In the genomic region with DNA sequence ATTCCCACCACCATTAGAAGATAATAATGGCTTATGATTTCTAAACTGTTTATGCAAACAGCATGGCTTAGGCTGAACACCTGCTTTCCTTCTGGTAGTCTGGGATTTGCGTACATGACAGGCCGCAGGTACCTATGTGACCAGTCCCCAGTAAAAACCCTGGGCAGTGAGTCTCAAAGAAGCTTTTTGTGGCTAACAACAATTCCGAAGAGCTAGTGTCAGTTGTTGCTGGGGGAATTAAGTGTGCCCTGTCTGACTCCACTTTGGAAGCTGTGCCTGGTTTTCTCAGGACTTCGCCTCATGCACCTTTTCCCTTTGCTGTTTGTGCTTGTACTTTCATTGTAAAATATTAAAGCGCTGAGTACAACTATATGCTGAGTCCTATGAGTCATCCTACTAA, we compare ENCODE assay signal across 24 cellular contexts.
"Had no signal": no experiment of that assay in that cellular context is flagged by ENCODE, and none has a peak within 500 bp of the region (broad histone marks: within the 10 kb centered on the region; RNA-seq: fewer than 3 reads in every experiment).

No MANE protein-coding gene starts in this region.

- H3K27ac Mint-ChIP-seq: endodermal cell; naive thymus-derived CD4-positive, alpha-beta T cell; progenitor cell of endocrine pancreas; stimulated activated effector memory CD8-positive, alpha-beta T cell treated with anti-CD3 and anti-CD28 coated beads, Interleukin-12 subunit alpha, Interleukin-12 subunit beta, amount 100 ng/mL, for 72 hours had no signal

- H3K9me3 ChIP-seq: pancreas, suprapubic skin, thyroid gland, upper lobe of left lung, uterus had no signal

- H3K79me2 ChIP-seq: hepatocyte had no signal

- H3K4me2 ChIP-seq: hepatocyte had no signal

- ATAC-seq: foreskin keratinocyte; naive thymus-derived CD4-positive, alpha-beta T cell; pancreas; right cardiac atrium; stimulated activated effector memory CD8-positive, alpha-beta T cell treated with anti-CD3 and anti-CD28 coated beads, Interleukin-12 subunit alpha, Interleukin-12 subunit beta, amount 100 ng/mL, for 72 hours; stimulated activated naive CD8-positive, alpha-beta T cell treated with anti-CD3 and anti-CD28 coated beads, Interleukin-15, Interleukin-2, amounts not matched to agents 100 U/mL and 50 U/mL, for 24 hours had no signal

- H3K4me3 Mint-ChIP-seq: endodermal cell; naive thymus-derived CD4-positive, alpha-beta T cell; neural crest cell; stimulated activated effector memory CD8-positive, alpha-beta T cell treated with anti-CD3 and anti-CD28 coated beads, Interleukin-12 subunit alpha, Interleukin-12 subunit beta, amount 100 ng/mL, for 72 hours had no signal

- H3K4me1 Mint-ChIP-seq: naive thymus-derived CD4-positive, alpha-beta T cell; stimulated activated effector memory CD8-positive, alpha-beta T cell treated with anti-CD3 and anti-CD28 coated beads, Interleukin-12 subunit alpha, Interleukin-12 subunit beta, amount 100 ng/mL, for 72 hours had no signal

- FAIRE-seq: endothelial cell of umbilical vein had no signal

- DNase-seq: effector CD4-positive, alpha-beta T cell; endodermal cell; erythroblast; foreskin keratinocyte; head of caudate nucleus; kidney glomerular epithelial cell; mammary epithelial cell; naive thymus-derived CD4-positive, alpha-beta T cell; occipital lobe; pancreas; right cardiac atrium; stimulated activated CD4-positive, alpha-beta T cell treated with anti-CD3 and anti-CD28 coated beads, Interleukin-4, amount 100 ng/mL, for 1 hour; stimulated activated CD8-positive, alpha-beta memory T cell treated with anti-CD3 and anti-CD28 coated beads, Interleukin-4, amount 100 ng/mL, for 48 hours; stimulated activated naive CD8-positive, alpha-beta T cell treated with anti-CD3 and anti-CD28 coated beads, Interleukin-15, Interleukin-2, amounts not matched to agents 100 U/mL and 50 U/mL, for 24 hours; thyroid gland; upper lobe of left lung; uterus had no signal

- H3K36me3 Mint-ChIP-seq: naive thymus-derived CD4-positive, alpha-beta T cell; stimulated activated effector memory CD8-positive, alpha-beta T cell treated with anti-CD3 and anti-CD28 coated beads, Interleukin-12 subunit alpha, Interleukin-12 subunit beta, amount 100 ng/mL, for 72 hours had no signal

- H3K9me3 Mint-ChIP-seq: endodermal cell; stimulated activated effector memory CD8-positive, alpha-beta T cell treated with anti-CD3 and anti-CD28 coated beads, Interleukin-12 subunit alpha, Interleukin-12 subunit beta, amount 100 ng/mL, for 72 hours had no signal

- H3K4me3 ChIP-seq: coronary artery, hepatocyte, pancreas, suprapubic skin, thyroid gland, upper lobe of left lung, uterus had no signal

- H3K27me3 ChIP-seq: foreskin keratinocyte, hepatocyte, pancreas, suprapubic skin, thyroid gland, upper lobe of left lung, uterus had no signal

- H3K27me3 Mint-ChIP-seq: progenitor cell of endocrine pancreas had no signal

- H3K36me3 ChIP-seq: pancreas, suprapubic skin, thyroid gland, upper lobe of left lung, uterus had no signal

- H2AFZ ChIP-seq: hepatocyte had no signal

- H3K4me1 ChIP-seq: foreskin keratinocyte, pancreas, suprapubic skin, thyroid gland, upper lobe of left lung, uterus had no signal

- H3K27ac ChIP-seq: coronary artery, foreskin keratinocyte, hepatocyte, pancreas, suprapubic skin, thyroid gland, upper lobe of left lung, uterus had no signal
